Comparison of ENCODE assay signal across 8 cellular contexts in the genomic region with DNA sequence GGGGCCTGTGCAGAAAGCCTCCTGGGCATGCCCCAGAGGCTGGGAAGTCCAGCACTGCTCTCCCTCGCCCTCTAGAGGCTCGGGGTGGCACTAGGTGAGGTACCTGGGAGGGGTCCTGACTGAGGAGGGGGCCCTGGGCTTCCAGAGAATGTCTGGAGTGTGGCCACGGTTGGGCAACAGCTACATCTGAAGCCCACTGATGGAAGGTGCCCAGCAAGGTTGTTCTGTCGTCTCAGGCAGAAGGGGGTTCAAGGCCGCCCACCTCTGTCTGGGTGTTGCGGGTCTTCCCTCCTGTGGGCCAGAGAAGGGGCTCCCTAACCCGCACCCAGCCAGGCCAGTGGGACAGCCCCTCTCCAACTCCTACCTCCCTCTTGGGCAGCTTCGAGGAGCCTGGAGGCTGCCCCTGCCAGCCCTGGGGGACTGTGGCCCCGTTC. TPM values are rescaled to one million over a fixed set of nuclear protein-coding genes. Genes with fewer than 3 reads are reported as not detected.
DNase-seq lines count a peak whose midpoint lies in the region; ATAC-seq and TF ChIP-seq lines count a peak whose summit lies in the region.

No MANE protein-coding gene starts in this region.

- no peaks in the 10 kb centered on the region for H3K9me3 Mint-ChIP-seq in activated CD8-positive, alpha-beta T cell treated with anti-CD3 and anti-CD28 coated beads, Interleukin-2, amount 10 ng/mL, durations not matched to agents 7 days and 5 days (ENCODE audit: insufficient read depth)

- POLR2A ChIA-PET in activated CD8-positive, alpha-beta T cell treated with anti-CD3 and anti-CD28 coated beads, Interleukin-2, amount 10 ng/mL, durations not matched to agents 7 days and 5 days (lab: Charles Lee), result no interaction called here

- H3K4me3 Mint-ChIP-seq in activated CD8-positive, alpha-beta T cell treated with anti-CD3 and anti-CD28 coated beads, Interleukin-2, amount 10 ng/mL, durations not matched to agents 7 days and 5 days, result no peak overlapping the region

- peak; percentile 73 for DNase-seq in GM13976 (ENCODE audit: low spot score)
- DNase-seq in activated CD8-positive, alpha-beta T cell treated with anti-CD3 and anti-CD28 coated beads, Interleukin-2, amount 10 ng/mL, durations not matched to agents 7 days and 5 days, result no peak
- peak; percentile 65 for DNase-seq in islet precursor cell

- CTCF ChIA-PET in activated CD8-positive, alpha-beta T cell treated with anti-CD3 and anti-CD28 coated beads, Interleukin-2, amount 10 ng/mL, durations not matched to agents 7 days and 5 days (lab: Charles Lee), result interaction anchor here (0.7 to 3.7 kb wide), 3 partner anchors 11 to 89 kb away, joined by 3 to 22 read pairs (median 4); a partner anchor contains a TSS

- ATAC-seq in activated CD8-positive, alpha-beta T cell treated with anti-CD3 and anti-CD28 coated beads, Interleukin-2, amount 10 ng/mL, durations not matched to agents 7 days and 5 days, result peak; percentile 54
- no peak for ATAC-seq in GM21423 (IDR thresholded peaks at IDR 0.05; ENCODE audit: unreplicated experiment)
- ATAC-seq in HG03039 (IDR thresholded peaks at IDR 0.05; ENCODE audit: unreplicated experiment), result no peak
- ATAC-seq in GM21360 (IDR thresholded peaks at IDR 0.05; ENCODE audit: unreplicated experiment), result no peak
- no peak for ATAC-seq in GM21447 (IDR thresholded peaks at IDR 0.05; ENCODE audit: unreplicated experiment)

- no peaks in the 10 kb centered on the region for H3K4me1 Mint-ChIP-seq in activated CD8-positive, alpha-beta T cell treated with anti-CD3 and anti-CD28 coated beads, Interleukin-2, amount 10 ng/mL, durations not matched to agents 7 days and 5 days (ENCODE audit: low read depth)

- H3K27ac ChIP-seq in 22Rv1, result no peak overlapping the region

- peak; percentile 88 for TF ChIP-seq CTCF in 22Rv1 (IDR thresholded peaks at IDR 0.05)
- peak; percentile 63 for TF ChIP-seq CTCF in GM13976 (IDR thresholded peaks at IDR 0.05; ENCODE audit: borderline replicate concordance, control extremely low read depth, extremely low read depth, insufficient read depth, missing control alignments)

- H3K27me3 Mint-ChIP-seq in activated CD8-positive, alpha-beta T cell treated with anti-CD3 and anti-CD28 coated beads, Interleukin-2, amount 10 ng/mL, durations not matched to agents 7 days and 5 days (ENCODE audit: low read depth), result peaks cover 22% of the 10 kb centered on the region

- no peak overlapping the region for H3K27ac Mint-ChIP-seq in activated CD8-positive, alpha-beta T cell treated with anti-CD3 and anti-CD28 coated beads, Interleukin-2, amount 10 ng/mL, durations not matched to agents 7 days and 5 days

- no peaks in the 10 kb centered on the region for H3K36me3 Mint-ChIP-seq in activated CD8-positive, alpha-beta T cell treated with anti-CD3 and anti-CD28 coated beads, Interleukin-2, amount 10 ng/mL, durations not matched to agents 7 days and 5 days (ENCODE audit: low read depth)

- in situ Hi-C loops in GM13976 (cut with MboI; ENCODE audit: low sequenced_read_pairs, unreplicated experiment), result no loop called here

RNA-seq across cellular contexts. Expression of a gene that starts 11.4 kb away (rescaled TPM):
- total RNA-seq in activated CD8-positive, alpha-beta T cell treated with anti-CD3 and anti-CD28 coated beads, Interleukin-2, amount 10 ng/mL, durations not matched to agents 7 days and 5 days, result 10 to 100 TPM; 37.9 to 39.3 TPM
